ENCODE assay signal across 8 cellular contexts in genomic region chr11:67806728-67807127, GRCh38.
DNase-seq lines count a peak whose midpoint lies in the region; ATAC-seq and TF ChIP-seq lines count a peak whose summit lies in the region.
"Not testable (repeated sequence)": the region's sequence is repeated elsewhere in the genome, so short reads cannot be mapped to it uniquely, and the experiment has no call there.

No MANE protein-coding gene starts in this region.

- H3K36me3 ChIP-seq in Caco-2 (ENCODE audit: control insufficient read depth, insufficient read depth, low read length); Panc1 (ENCODE audit: control insufficient read depth, insufficient read depth, low read length); neural progenitor cell: not testable (repeated sequence)

- H3K4me3 Mint-ChIP-seq in Caco-2 (ENCODE audit: unreplicated experiment), result peak overlapping the region; percentile 86
- peak overlapping the region; percentile 88 for H3K4me3 Mint-ChIP-seq in activated T-cell treated with anti-CD3 and anti-CD28 coated beads, Interleukin-2, amount 50 U/mL, for 24 hours
- H3K4me3 Mint-ChIP-seq in neural progenitor cell, result peak overlapping the region; percentile 90
- H3K4me3 Mint-ChIP-seq in type B pancreatic cell, result peak overlapping the region; percentile 92

- peak overlapping the region; percentile 84 for H3K4me2 ChIP-seq in neural progenitor cell

- H3F3A ChIP-seq in neural progenitor cell (ENCODE audit: low read depth), result not testable (repeated sequence)

- H3K9me3 ChIP-seq in Caco-2; Panc1 (ENCODE audit: control insufficient read depth, insufficient read depth, low read depth, low read length); iPS-18c (ENCODE audit: control insufficient read depth, insufficient read depth, low read length); neural progenitor cell (ENCODE audit: low read depth): not testable (repeated sequence)

- in situ Hi-C loops in Panc1 (cut with HindIII; ENCODE audit: low pct_unique_long_range_greater_than_20kb, low sequenced_read_pairs), result not testable (repeated sequence)

- BruUV-seq in Caco-2 (replicated peaks; lab: Mats Ljungman, UMichigan), result TSS peak; percentile 64
- not testable (repeated sequence) for BruUV-seq in Panc1 (replicated peaks; lab: Mats Ljungman, UMichigan)

- H3K27ac ChIP-seq in Panc1 (ENCODE audit: low read length); coronary artery; neural progenitor cell: not testable (repeated sequence)

- not testable (repeated sequence) for H3K79me2 ChIP-seq in neural progenitor cell (ENCODE audit: low read depth)

- H3K27me3 Mint-ChIP-seq in Caco-2 (ENCODE audit: insufficient read depth, unreplicated experiment); activated T-cell treated with anti-CD3 and anti-CD28 coated beads, Interleukin-2, amount 50 U/mL, for 24 hours; neural progenitor cell (ENCODE audit: insufficient read depth, low read depth): not testable (repeated sequence)
- peaks cover 12% of the 10 kb centered on the region for H3K27me3 Mint-ChIP-seq in type B pancreatic cell

- H3K4me3 ChIP-seq in Caco-2 (ENCODE audit: low read depth, low read length) (peak overlapping the region; percentile 62), LNCaP clone FGC (ENCODE audit: low read depth, low read length) (peak overlapping the region; percentile 52), Panc1 (ENCODE audit: low read depth in 2 of 2, low read length in 2 of 2) (peak overlapping the region; percentile 58 to 68), coronary artery (peak overlapping the region; percentile 85), iPS-18c (ENCODE audit: insufficient read depth, low read depth, low read length) (peak overlapping the region; percentile 47), neural progenitor cell (peak overlapping the region; percentile 74)

- not testable (repeated sequence) for H4K20me1 ChIP-seq in neural progenitor cell (ENCODE audit: low read depth)

- CTCF ChIA-PET in Caco-2 (lab: Charles Lee), result interaction anchor here (1.6 to 2.0 kb wide), 2 partner anchors 149 to 177 kb away, joined by 12 to 26 read pairs; partner anchors contain the start of gene NUDT8
- CTCF ChIA-PET in Panc1 (lab: Charles Lee), result not testable (repeated sequence)

- POLR2A ChIA-PET in Caco-2 (lab: Charles Lee); Panc1 (lab: Charles Lee): not testable (repeated sequence)

- TF ChIP-seq CTCF in Caco-2 (IDR thresholded peaks at IDR 0.05; ENCODE audit: insufficient read depth in 1 of 2, low read depth in 1 of 2, low read length in 1 of 2, severe bottlenecking in 1 of 2, unreplicated experiment in 1 of 2); LNCaP clone FGC (IDR thresholded peaks at IDR 0.05; ENCODE audit: control insufficient read depth, extremely low read depth, insufficient read depth); Panc1 (IDR thresholded peaks at IDR 0.05); coronary artery (IDR thresholded peaks at IDR 0.05); neural progenitor cell (IDR thresholded peaks at IDR 0.05); type B pancreatic cell (conservative IDR thresholded peaks at IDR 0.05): not testable (repeated sequence)

- not testable (repeated sequence) for H3K9ac ChIP-seq in neural progenitor cell

- peak overlapping the region; percentile 53 for H2AFZ ChIP-seq in neural progenitor cell (replicated peaks)

- not testable (repeated sequence) for ATAC-seq in Panc1

- not testable (repeated sequence) for DNase-seq in Caco-2; LNCaP clone FGC (ENCODE audit: low read depth); Panc1 (ENCODE audit: low read depth, low spot score); activated T-cell treated with anti-CD3 and anti-CD28 coated beads, Interleukin-2, amount 50 U/mL, for 24 hours; coronary artery (ENCODE audit: low spot score); neural progenitor cell (ENCODE audit: low spot score); type B pancreatic cell (ENCODE audit: extremely low spot score, unreplicated experiment)

- H3K36me3 Mint-ChIP-seq in Caco-2 (ENCODE audit: insufficient read depth, unreplicated experiment), result peaks cover 16% of the 10 kb centered on the region
- H3K36me3 Mint-ChIP-seq in activated T-cell treated with anti-CD3 and anti-CD28 coated beads, Interleukin-2, amount 50 U/mL, for 24 hours (ENCODE audit: low read depth); neural progenitor cell; type B pancreatic cell: not testable (repeated sequence)

- H3K27ac Mint-ChIP-seq in Caco-2 (ENCODE audit: unreplicated experiment), result peak overlapping the region; percentile 98
- H3K27ac Mint-ChIP-seq in activated T-cell treated with anti-CD3 and anti-CD28 coated beads, Interleukin-2, amount 50 U/mL, for 24 hours, result peak overlapping the region; percentile 26
- peak overlapping the region; percentile 39 for H3K27ac Mint-ChIP-seq in neural progenitor cell
- peak overlapping the region; percentile 73 for H3K27ac Mint-ChIP-seq in type B pancreatic cell

- H3K4me1 Mint-ChIP-seq in Caco-2 (ENCODE audit: low read depth, unreplicated experiment) (peaks cover 16% of the 10 kb centered on the region), neural progenitor cell (peaks cover 25% of the 10 kb centered on the region), type B pancreatic cell (ENCODE audit: unreplicated experiment) (peaks cover 12% of the 10 kb centered on the region)
- peaks cover 30% of the 10 kb centered on the region for H3K4me1 Mint-ChIP-seq in activated T-cell treated with anti-CD3 and anti-CD28 coated beads, Interleukin-2, amount 50 U/mL, for 24 hours (ENCODE audit: low read depth)

- not testable (repeated sequence) for H3K27me3 ChIP-seq in Caco-2 (replicated peaks; ENCODE audit: control insufficient read depth, insufficient read depth, low read length); Panc1 (ENCODE audit: control insufficient read depth, insufficient read depth, low read length); neural progenitor cell

- intact Hi-C loops in Caco-2 (cut with micrococcal nuclease; ENCODE audit: unreplicated experiment); Panc1 (cut with micrococcal nuclease; ENCODE audit: unreplicated experiment): not testable (repeated sequence)

- not testable (repeated sequence) for H3K9me3 Mint-ChIP-seq in Caco-2 (ENCODE audit: unreplicated experiment); activated T-cell treated with anti-CD3 and anti-CD28 coated beads, Interleukin-2, amount 50 U/mL, for 24 hours; neural progenitor cell; type B pancreatic cell

- H3K4me1 ChIP-seq in Caco-2; Panc1 (ENCODE audit: control insufficient read depth, insufficient read depth, low read length); neural progenitor cell: not testable (repeated sequence)

Comparison
In these comparisons a context has a peak if more than half of its experiments do, and no peak if none do; other contexts are left out.
1. H3K27ac Mint-ChIP-seq: peak in every context shown above with its lines; median percentile 98 in Caco-2; 73 in type B pancreatic cell; 39 in neural progenitor cell; 26 in activated T-cell treated with anti-CD3 and anti-CD28 coated beads, Interleukin-2, amount 50 U/mL, for 24 hours.